In genomic region chr12:107681455-107681835, GRCh38 we compare ENCODE assay signal across 37 cellular contexts.
"Had no signal": no experiment of that assay in that cellular context is flagged by ENCODE, and none has a peak within 500 bp of the region (broad histone marks: within the 10 kb centered on the region; RNA-seq: fewer than 3 reads in every experiment).

No MANE protein-coding gene starts in this region.

- H3K4me1 ChIP-seq: breast epithelium had no signal

- H3K27ac ChIP-seq: adrenal gland, body of pancreas, brain microvascular endothelial cell, breast epithelium, VCaP had no signal

- H3K9me3 Mint-ChIP-seq: activated B cell treated with CpG ODN at 0.5 μM for 24 hours; activated CD4-positive, alpha-beta memory T cell treated with anti-CD3 and anti-CD28 coated beads for 36 hours; activated CD8-positive, alpha-beta T cell treated with anti-CD3 and anti-CD28 coated beads for 36 hours; activated naive CD4-positive, alpha-beta T cell treated with anti-CD3 and anti-CD28 coated beads for 36 hours; activated T-cell treated with anti-CD3 and anti-CD28 coated beads, Interleukin-2, amount 50 U/mL, for 4 hours; activated T-cell treated with anti-CD3 and anti-CD28 coated beads, Interleukin-2, amount 50 U/mL, for 72 hours; activated T-helper 1 cell treated with anti-CD3 and anti-CD28 coated beads, Interleukin-12 subunit alpha, Interleukin-12 subunit beta, Interleukin-2, Interleukin-4 antibody, amounts not matched to agents 30 ng/mL and 10 ng/mL and 1 ng/mL, durations not matched to agents 14 hours and 24 hours and 36 hours; activated T-helper 17 cell treated with anti-CD3 and anti-CD28 coated beads, Interleukin-2, amount 50 U/mL, for 72 hours; T-helper 1 cell treated with Interleukin-12 subunit alpha and Interleukin-12 subunit beta and Interleukin-4 antibody, amounts not matched to agents 30 μg/mL and 1 μg/mL, for 36 hours; T-helper 2 cell treated with Interferon-gamma antibody and Interleukin-4, amounts not matched to agents 5 μg/mL and 100 μg/mL, for 36 hours had no signal

- H3K27ac Mint-ChIP-seq: activated B cell treated with CpG ODN at 0.5 μM for 24 hours; activated CD4-positive, alpha-beta memory T cell treated with anti-CD3 and anti-CD28 coated beads for 36 hours; activated CD4-positive, alpha-beta T cell treated with anti-CD3 and anti-CD28 coated beads, Interleukin-2, amount 10 ng/mL, durations not matched to agents 24 days and 14 days; activated CD8-positive, alpha-beta T cell treated with anti-CD3 and anti-CD28 coated beads for 36 hours; activated naive CD4-positive, alpha-beta T cell treated with anti-CD3 and anti-CD28 coated beads for 36 hours; activated naive CD4-positive, alpha-beta T cell treated with anti-CD3 and anti-CD28 coated beads, Interleukin-2, amount 50 U/mL, for 72 hours; activated T-cell treated with anti-CD3 and anti-CD28 coated beads, Interleukin-2, amount 50 U/mL, for 72 hours; activated T-helper 1 cell treated with anti-CD3 and anti-CD28 coated beads, Interleukin-12 subunit alpha, Interleukin-12 subunit beta, Interleukin-2, Interleukin-4 antibody, amounts not matched to agents 30 ng/mL and 10 ng/mL and 1 ng/mL, durations not matched to agents 14 hours and 24 hours and 36 hours; activated T-helper 17 cell treated with anti-CD3 and anti-CD28 coated beads, Interleukin-2, amount 50 U/mL, for 72 hours; T-helper 1 cell treated with Interleukin-12 subunit alpha and Interleukin-12 subunit beta and Interleukin-4 antibody, amounts not matched to agents 30 μg/mL and 1 μg/mL, for 36 hours; T-helper 2 cell treated with Interferon-gamma antibody and Interleukin-4, amounts not matched to agents 5 μg/mL and 100 μg/mL, for 36 hours had no signal

- H3K9me3 ChIP-seq: adrenal gland, body of pancreas, breast epithelium had no signal

- H3K4me3 Mint-ChIP-seq: activated B cell treated with CpG ODN at 0.5 μM for 24 hours; activated CD4-positive, alpha-beta memory T cell treated with anti-CD3 and anti-CD28 coated beads for 36 hours; activated CD4-positive, alpha-beta T cell treated with anti-CD3 and anti-CD28 coated beads, Interleukin-2, amount 10 ng/mL, durations not matched to agents 24 days and 14 days; activated CD8-positive, alpha-beta T cell treated with anti-CD3 and anti-CD28 coated beads for 36 hours; activated naive CD4-positive, alpha-beta T cell treated with anti-CD3 and anti-CD28 coated beads for 36 hours; activated naive CD8-positive, alpha-beta T cell treated with anti-CD3 and anti-CD28 coated beads for 36 hours; activated T-cell treated with anti-CD3 and anti-CD28 coated beads, Interleukin-2, amount 50 U/mL, for 4 hours; activated T-cell treated with anti-CD3 and anti-CD28 coated beads, Interleukin-2, amount 50 U/mL, for 72 hours; activated T-helper 1 cell treated with anti-CD3 and anti-CD28 coated beads, Interleukin-12 subunit alpha, Interleukin-12 subunit beta, Interleukin-2, Interleukin-4 antibody, amounts not matched to agents 30 ng/mL and 10 ng/mL and 1 ng/mL, durations not matched to agents 14 hours and 24 hours and 36 hours; activated T-helper 17 cell treated with anti-CD3 and anti-CD28 coated beads, Interleukin-2, amount 50 U/mL, for 72 hours; T-helper 1 cell treated with Interleukin-12 subunit alpha and Interleukin-12 subunit beta and Interleukin-4 antibody, amounts not matched to agents 30 μg/mL and 1 μg/mL, for 36 hours; T-helper 2 cell treated with Interferon-gamma antibody and Interleukin-4, amounts not matched to agents 5 μg/mL and 100 μg/mL, for 36 hours had no signal

- H3K4me3 ChIP-seq: adrenal gland, body of pancreas, breast epithelium had no signal

- FAIRE-seq: astrocyte, TTC549 had no signal

- ATAC-seq: activated CD8-positive, alpha-beta T cell treated with anti-CD3 and anti-CD28 coated beads for 36 hours; activated naive CD4-positive, alpha-beta T cell treated with anti-CD3 and anti-CD28 coated beads, Interleukin-2, amount 50 U/mL, for 72 hours; activated T-cell treated with anti-CD3 and anti-CD28 coated beads, Interleukin-2, amount 50 U/mL, for 4 hours; activated T-cell treated with anti-CD3 and anti-CD28 coated beads, Interleukin-2, amount 50 U/mL, for 72 hours; activated T-helper 17 cell treated with anti-CD3 and anti-CD28 coated beads, Interleukin-2, amount 50 U/mL, for 72 hours; body of pancreas had no signal

- H3K36me3 ChIP-seq: adrenal gland, brain microvascular endothelial cell, breast epithelium had no signal

- DNase-seq: activated B cell treated with CpG ODN at 0.5 μM for 24 hours; activated CD4-positive, alpha-beta memory T cell treated with anti-CD3 and anti-CD28 coated beads for 36 hours; activated CD4-positive, alpha-beta T cell treated with anti-CD3 and anti-CD28 coated beads for 4 hours; activated CD4-positive, alpha-beta T cell treated with anti-CD3 and anti-CD28 coated beads, Interleukin-2, amount 10 ng/mL, durations not matched to agents 24 days and 14 days; activated CD4-positive, alpha-beta T cell treated with anti-CD3 and anti-CD28 coated beads, Interleukin-2, amount 50 U/mL, for 1 hour; activated CD4-positive, alpha-beta T cell treated with anti-CD3 and anti-CD28 coated beads, Interleukin-2, amount 50 U/mL, for 4 hours; activated CD4-positive, CD25-positive, alpha-beta regulatory T cell treated with anti-CD3 and anti-CD28 coated beads, Interleukin-2, amount 50 U/mL, for 72 hours; activated CD8-positive, alpha-beta memory T cell treated with anti-CD3 and anti-CD28 coated beads, Interleukin-2, amount 50 U/mL, for 4 hours; activated CD8-positive, alpha-beta T cell treated with anti-CD3 and anti-CD28 coated beads for 36 hours; activated effector memory CD4-positive, alpha-beta T cell treated with anti-CD3 and anti-CD28 coated beads, Interleukin-2, amount 50 U/mL, for 16 hours; activated gamma-delta T cell treated with Interleukin-2 at 50 U/mL for 16 hours; activated naive CD4-positive, alpha-beta T cell; activated naive CD4-positive, alpha-beta T cell treated with anti-CD3 and anti-CD28 coated beads for 36 hours; activated naive CD4-positive, alpha-beta T cell treated with anti-CD3 and anti-CD28 coated beads, Interleukin-2, amount 50 U/mL, for 16 hours; activated naive CD8-positive, alpha-beta T cell treated with anti-CD3 and anti-CD28 coated beads for 36 hours; activated T-cell treated with anti-CD3 and anti-CD28 coated beads for 4 hours; activated T-cell treated with anti-CD3 and anti-CD28 coated beads, Interleukin-2, amount 50 U/mL, for 1 hour; activated T-cell treated with anti-CD3 and anti-CD28 coated beads, Interleukin-2, amount 50 U/mL, for 4 hours; activated T-cell treated with anti-CD3 and anti-CD28 coated beads, Interleukin-2, amount 50 U/mL, for 72 hours; adrenal gland; amniotic stem cell; aorta; body of pancreas; brain microvascular endothelial cell; central memory CD4-positive, alpha-beta T cell; T-helper 1 cell; T-helper 2 cell; T-helper 9 cell had no signal

- H3K27me3 ChIP-seq: body of pancreas had no signal
